Comparison of ENCODE assay signal across 1 cellular context in genomic region chr17:18634550-18635263, GRCh38.
A peak's percentile ranks its signal among the peaks of the same experiment; 100 is the strongest.
TF ChIP-seq lines count a peak whose summit lies in the region.

No MANE protein-coding gene starts in this region.

TF ChIP-seq in H1, 55 proteins besides CTCF, POLR2A, EP300 and RAD21:
- TF ChIP-seq MAX (IDR thresholded peaks at IDR 0.05) (0 out of 2 replicates have a peak, but pooled peaks have one; percentile 24), KDM4A (IDR thresholded peaks at IDR 0.05; ENCODE audit: low read depth, low read length, severe bottlenecking) (peak; percentile 57)
TF ChIP-seq in H1: peak in this region for 2; not testable (repeated sequence) for 53.
